Comparison of ENCODE assay signal across 1 cellular context in the genomic region with DNA sequence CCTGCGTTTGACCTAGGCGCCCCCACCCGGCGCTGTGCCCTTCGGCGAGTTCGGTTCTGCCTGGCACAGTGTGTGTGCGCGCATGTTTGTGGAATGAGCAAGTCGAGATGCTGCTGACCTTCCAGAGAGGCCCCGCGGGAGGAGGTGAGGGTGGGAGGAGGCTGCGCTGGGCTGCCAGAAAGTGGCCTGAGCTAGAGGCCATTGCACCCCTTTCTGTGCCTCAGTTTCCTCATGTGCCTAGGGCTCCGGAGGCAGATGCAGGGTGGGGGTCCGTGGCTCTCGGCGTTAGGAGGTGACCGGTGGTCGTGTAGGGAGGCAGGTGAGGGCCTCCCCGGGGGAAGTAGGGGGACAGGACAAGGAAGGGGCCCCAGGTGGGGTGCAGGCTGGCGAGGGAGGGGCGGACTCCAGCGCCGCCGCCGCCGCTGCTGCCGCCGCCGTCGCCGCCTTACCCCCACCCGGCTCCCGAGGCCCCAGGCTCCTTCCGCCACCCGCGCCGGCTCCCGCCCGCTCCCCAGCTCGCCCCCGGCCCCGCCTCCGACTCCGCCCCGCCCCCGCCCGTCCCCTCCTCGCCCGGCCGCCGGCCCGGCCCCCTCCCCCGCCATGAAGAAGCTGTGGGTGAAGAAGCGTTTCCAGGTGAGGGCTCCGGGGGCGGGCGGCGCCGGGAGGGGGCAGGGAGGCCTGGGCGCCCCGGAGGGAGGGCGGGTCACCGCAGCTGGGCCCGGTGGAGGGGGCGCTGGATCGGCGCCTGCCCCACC.
TF ChIP-seq lines count a peak whose summit lies in the region.

No MANE protein-coding gene starts in this region.

TF ChIP-seq in K562, 482 proteins besides CTCF, POLR2A, EP300 and RAD21 (continued from another document):
- TF ChIP-seq, protein P1, sequence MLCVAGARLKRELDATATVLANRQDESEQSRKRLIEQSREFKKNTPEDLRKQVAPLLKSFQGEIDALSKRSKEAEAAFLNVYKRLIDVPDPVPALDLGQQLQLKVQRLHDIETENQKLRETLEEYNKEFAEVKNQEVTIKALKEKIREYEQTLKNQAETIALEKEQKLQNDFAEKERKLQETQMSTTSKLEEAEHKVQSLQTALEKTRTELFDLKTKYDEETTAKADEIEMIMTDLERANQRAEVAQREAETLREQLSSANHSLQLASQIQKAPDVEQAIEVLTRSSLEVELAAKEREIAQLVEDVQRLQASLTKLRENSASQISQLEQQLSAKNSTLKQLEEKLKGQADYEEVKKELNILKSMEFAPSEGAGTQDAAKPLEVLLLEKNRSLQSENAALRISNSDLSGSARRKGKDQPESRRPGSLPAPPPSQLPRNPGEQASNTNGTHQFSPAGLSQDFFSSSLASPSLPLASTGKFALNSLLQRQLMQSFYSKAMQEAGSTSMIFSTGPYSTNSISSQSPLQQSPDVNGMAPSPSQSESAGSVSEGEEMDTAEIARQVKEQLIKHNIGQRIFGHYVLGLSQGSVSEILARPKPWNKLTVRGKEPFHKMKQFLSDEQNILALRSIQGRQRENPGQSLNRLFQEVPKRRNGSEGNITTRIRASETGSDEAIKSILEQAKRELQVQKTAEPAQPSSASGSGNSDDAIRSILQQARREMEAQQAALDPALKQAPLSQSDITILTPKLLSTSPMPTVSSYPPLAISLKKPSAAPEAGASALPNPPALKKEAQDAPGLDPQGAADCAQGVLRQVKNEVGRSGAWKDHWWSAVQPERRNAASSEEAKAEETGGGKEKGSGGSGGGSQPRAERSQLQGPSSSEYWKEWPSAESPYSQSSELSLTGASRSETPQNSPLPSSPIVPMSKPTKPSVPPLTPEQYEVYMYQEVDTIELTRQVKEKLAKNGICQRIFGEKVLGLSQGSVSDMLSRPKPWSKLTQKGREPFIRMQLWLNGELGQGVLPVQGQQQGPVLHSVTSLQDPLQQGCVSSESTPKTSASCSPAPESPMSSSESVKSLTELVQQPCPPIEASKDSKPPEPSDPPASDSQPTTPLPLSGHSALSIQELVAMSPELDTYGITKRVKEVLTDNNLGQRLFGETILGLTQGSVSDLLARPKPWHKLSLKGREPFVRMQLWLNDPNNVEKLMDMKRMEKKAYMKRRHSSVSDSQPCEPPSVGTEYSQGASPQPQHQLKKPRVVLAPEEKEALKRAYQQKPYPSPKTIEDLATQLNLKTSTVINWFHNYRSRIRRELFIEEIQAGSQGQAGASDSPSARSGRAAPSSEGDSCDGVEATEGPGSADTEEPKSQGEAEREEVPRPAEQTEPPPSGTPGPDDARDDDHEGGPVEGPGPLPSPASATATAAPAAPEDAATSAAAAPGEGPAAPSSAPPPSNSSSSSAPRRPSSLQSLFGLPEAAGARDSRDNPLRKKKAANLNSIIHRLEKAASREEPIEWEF (CRISPR knock-in tag; IDR thresholded peaks at IDR 0.05) = no peak
- TF ChIP-seq TGIF2 (CRISPR knock-in tag; IDR thresholded peaks at IDR 0.05) (no peak), ZFP36 (IDR thresholded peaks at IDR 0.05; ENCODE audit: low read depth, low read length, partially characterized antibody) (peak; percentile 4), U2AF2 (optimal IDR thresholded peaks at IDR 0.05; ENCODE audit: low read depth, low read length) (no peak), ZFX (CRISPR knock-in tag; IDR thresholded peaks at IDR 0.05) (peak; percentile 52; the same call in 1 of the 2 replicates), MAZ (CRISPR knock-in tag; conservative IDR thresholded peaks at IDR 0.05 in 1 of 2, IDR thresholded peaks at IDR 0.05 in 1 of 2) (peak in 1 of 2 experiments; percentile 3; a peak in 1 of 4 replicates), DPF2 (IDR thresholded peaks at IDR 0.05) (no peak), MEF2D (tag; conservative IDR thresholded peaks at IDR 0.05; ENCODE audit: low read depth) (no peak), KAT7 (CRISPR knock-in tag; IDR thresholded peaks at IDR 0.05; ENCODE audit: borderline replicate concordance) (0 out of 2 replicates have a peak, but pooled peaks have one; percentile 41), ZNF507 (tag; conservative IDR thresholded peaks at IDR 0.05) (no peak), PHF8 (IDR thresholded peaks at IDR 0.05; ENCODE audit: borderline replicate concordance, low read length) (peak; percentile 51; the same call in 1 of the 2 replicates), POLR2G (IDR thresholded peaks at IDR 0.05; ENCODE audit: low read depth, low read length) (peak; percentile 72), MECOM (CRISPR knock-in tag; IDR thresholded peaks at IDR 0.05) (no peak), NFIX (CRISPR knock-in tag; IDR thresholded peaks at IDR 0.05; ENCODE audit: low read depth) (no peak), ESRRB (CRISPR knock-in tag; IDR thresholded peaks at IDR 0.05; ENCODE audit: borderline replicate concordance) (no peak), PTTG1 (tag; IDR thresholded peaks at IDR 0.05; ENCODE audit: low read depth) (no peak), ZZZ3 (IDR thresholded peaks at IDR 0.05) (no peak), ILK (tag; IDR thresholded peaks at IDR 0.05; ENCODE audit: borderline replicate concordance, low read depth) (no peak), DACH1 (IDR thresholded peaks at IDR 0.05; ENCODE audit: partially characterized antibody) (no peak), GABPA (tag; conservative IDR thresholded peaks at IDR 0.05; ENCODE audit: low read depth) (no peak)
- TF ChIP-seq, protein P2, sequence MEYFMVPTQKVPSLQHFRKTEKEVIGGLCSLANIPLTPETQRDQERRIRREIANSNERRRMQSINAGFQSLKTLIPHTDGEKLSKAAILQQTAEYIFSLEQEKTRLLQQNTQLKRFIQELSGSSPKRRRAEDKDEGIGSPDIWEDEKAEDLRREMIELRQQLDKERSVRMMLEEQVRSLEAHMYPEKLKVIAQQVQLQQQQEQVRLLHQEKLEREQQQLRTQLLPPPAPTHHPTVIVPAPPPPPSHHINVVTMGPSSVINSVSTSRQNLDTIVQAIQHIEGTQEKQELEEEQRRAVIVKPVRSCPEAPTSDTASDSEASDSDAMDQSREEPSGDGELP (CRISPR knock-in tag; IDR thresholded peaks at IDR 0.05; ENCODE audit: borderline replicate concordance) = 0 out of 2 replicates have a peak, but pooled peaks have one; percentile 24
- TF ChIP-seq, protein P3, sequence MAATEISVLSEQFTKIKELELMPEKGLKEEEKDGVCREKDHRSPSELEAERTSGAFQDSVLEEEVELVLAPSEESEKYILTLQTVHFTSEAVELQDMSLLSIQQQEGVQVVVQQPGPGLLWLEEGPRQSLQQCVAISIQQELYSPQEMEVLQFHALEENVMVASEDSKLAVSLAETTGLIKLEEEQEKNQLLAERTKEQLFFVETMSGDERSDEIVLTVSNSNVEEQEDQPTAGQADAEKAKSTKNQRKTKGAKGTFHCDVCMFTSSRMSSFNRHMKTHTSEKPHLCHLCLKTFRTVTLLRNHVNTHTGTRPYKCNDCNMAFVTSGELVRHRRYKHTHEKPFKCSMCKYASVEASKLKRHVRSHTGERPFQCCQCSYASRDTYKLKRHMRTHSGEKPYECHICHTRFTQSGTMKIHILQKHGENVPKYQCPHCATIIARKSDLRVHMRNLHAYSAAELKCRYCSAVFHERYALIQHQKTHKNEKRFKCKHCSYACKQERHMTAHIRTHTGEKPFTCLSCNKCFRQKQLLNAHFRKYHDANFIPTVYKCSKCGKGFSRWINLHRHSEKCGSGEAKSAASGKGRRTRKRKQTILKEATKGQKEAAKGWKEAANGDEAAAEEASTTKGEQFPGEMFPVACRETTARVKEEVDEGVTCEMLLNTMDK (IDR thresholded peaks at IDR 0.05; ENCODE audit: borderline replicate concordance, insufficient read depth, low read depth, low read length, poor library complexity, severe bottlenecking) = no peak
